ENCODE assay signal across 25 cellular contexts in the genomic region with DNA sequence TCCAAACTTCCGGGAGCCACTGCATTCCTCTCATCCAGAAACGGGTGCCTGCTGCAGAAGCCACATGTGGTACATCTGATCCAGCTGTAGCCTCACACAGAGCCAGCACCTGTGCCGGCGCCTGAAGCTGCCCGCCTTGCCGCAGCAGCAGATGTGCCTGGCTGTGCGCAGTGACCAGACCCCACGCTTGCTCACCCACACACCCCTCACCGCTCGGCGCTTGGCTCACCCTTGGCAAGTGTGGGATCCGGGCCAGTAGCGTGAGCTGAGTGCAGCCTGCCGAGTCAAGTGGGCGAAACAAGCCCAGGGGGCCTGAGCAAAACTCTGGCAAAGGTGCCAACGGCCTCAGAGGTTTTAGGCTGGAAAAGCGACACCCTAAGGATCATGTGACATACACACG.
"Had no signal": no experiment of that assay in that cellular context is flagged by ENCODE, and none has a peak within 500 bp of the region (broad histone marks: within the 10 kb centered on the region; RNA-seq: fewer than 3 reads in every experiment).

No MANE protein-coding gene starts in this region.

- H3K36me3 Mint-ChIP-seq: natural killer cell treated with Interleukin-12 subunit alpha and Interleukin-12 subunit beta and Interleukin-15 and Interleukin-18, amount 100 ng/mL, for 72 hours; T-cell had no signal

- H3K27ac Mint-ChIP-seq: activated CD4-positive, alpha-beta T cell treated with anti-CD3 and anti-CD28 coated beads, Interleukin-2, amount 10 ng/mL, durations not matched to agents 24 days and 14 days; activated CD8-positive, alpha-beta T cell treated with anti-CD3 and anti-CD28 coated beads, Interleukin-2, amount 10 ng/mL, durations not matched to agents 7 days and 5 days; activated naive CD4-positive, alpha-beta T cell treated with anti-CD3 and anti-CD28 coated beads for 36 hours; activated naive CD8-positive, alpha-beta T cell treated with anti-CD3 and anti-CD28 coated beads, Interleukin-2, amount 50 U/mL, for 24 hours; activated T-cell treated with anti-CD3 and anti-CD28 coated beads, Interleukin-2, amount 50 U/mL, for 24 hours; activated T-helper 2 cell treated with anti-CD3 and anti-CD28 coated beads, Interferon-gamma antibody, Interleukin-2, Interleukin-4, amounts not matched to agents 10 μg/mL and 5 μg/mL and 100 μg/mL, durations not matched to agents 14 hours and 24 hours and 36 hours; mesothelial cell of epicardium; natural killer cell treated with Interleukin-12 subunit alpha and Interleukin-12 subunit beta and Interleukin-15 and Interleukin-18, amount 100 ng/mL, for 72 hours; T-cell had no signal

- H3K36me3 ChIP-seq: brain microvascular endothelial cell had no signal

- H3K27me3 ChIP-seq: brain microvascular endothelial cell, testis had no signal

- H3K27me3 Mint-ChIP-seq: activated CD4-positive, alpha-beta T cell treated with anti-CD3 and anti-CD28 coated beads, Interleukin-2, amount 10 ng/mL, durations not matched to agents 24 days and 14 days; activated naive CD8-positive, alpha-beta T cell treated with anti-CD3 and anti-CD28 coated beads, Interleukin-2, amount 50 U/mL, for 24 hours; activated T-cell treated with anti-CD3 and anti-CD28 coated beads, Interleukin-2, amount 50 U/mL, for 24 hours; central memory CD8-positive, alpha-beta T cell; natural killer cell treated with Interleukin-12 subunit alpha and Interleukin-12 subunit beta and Interleukin-15 and Interleukin-18, amount 100 ng/mL, for 72 hours; T-cell had no signal

- H3K4me1 ChIP-seq: testis had no signal

- ATAC-seq: activated CD8-positive, alpha-beta T cell treated with anti-CD3 and anti-CD28 coated beads, Interleukin-2, amount 10 ng/mL, durations not matched to agents 7 days and 5 days; activated naive CD8-positive, alpha-beta T cell treated with anti-CD3 and anti-CD28 coated beads, Interleukin-2, amount 50 U/mL, for 24 hours; SK-N-SH treated with all-trans-retinoic acid at 6 μM for 48 hours; T-cell had no signal

- H3K4me1 Mint-ChIP-seq: activated CD4-positive, alpha-beta T cell treated with anti-CD3 and anti-CD28 coated beads, Interleukin-2, amount 10 ng/mL, durations not matched to agents 24 days and 14 days; activated naive CD8-positive, alpha-beta T cell treated with anti-CD3 and anti-CD28 coated beads, Interleukin-2, amount 50 U/mL, for 24 hours; central memory CD8-positive, alpha-beta T cell; T-cell had no signal

- H3K4me3 Mint-ChIP-seq: activated CD4-positive, alpha-beta T cell treated with anti-CD3 and anti-CD28 coated beads, Interleukin-2, amount 10 ng/mL, durations not matched to agents 24 days and 14 days; activated CD8-positive, alpha-beta T cell treated with anti-CD3 and anti-CD28 coated beads, Interleukin-2, amount 10 ng/mL, durations not matched to agents 7 days and 5 days; activated naive CD4-positive, alpha-beta T cell treated with anti-CD3 and anti-CD28 coated beads for 36 hours; activated naive CD8-positive, alpha-beta T cell treated with anti-CD3 and anti-CD28 coated beads, Interleukin-2, amount 50 U/mL, for 24 hours; activated T-cell treated with anti-CD3 and anti-CD28 coated beads, Interleukin-2, amount 50 U/mL, for 24 hours; central memory CD8-positive, alpha-beta T cell; mesothelial cell of epicardium; natural killer cell treated with Interleukin-12 subunit alpha and Interleukin-12 subunit beta and Interleukin-15 and Interleukin-18, amount 100 ng/mL, for 72 hours; T-cell had no signal

- FAIRE-seq: endometrium, frontal cortex had no signal

- DNase-seq: activated CD4-positive, alpha-beta T cell treated with anti-CD3 and anti-CD28 coated beads, Interleukin-2, amount 10 ng/mL, durations not matched to agents 24 days and 14 days; activated CD4-positive, CD25-positive, alpha-beta regulatory T cell; activated CD8-positive, alpha-beta T cell treated with anti-CD3 and anti-CD28 coated beads, Interleukin-2, amount 10 ng/mL, durations not matched to agents 7 days and 5 days; activated naive CD4-positive, alpha-beta T cell treated with anti-CD3 and anti-CD28 coated beads for 36 hours; activated naive CD8-positive, alpha-beta T cell treated with anti-CD3 and anti-CD28 coated beads, Interleukin-2, amount 50 U/mL, for 24 hours; activated T-cell treated with anti-CD3 and anti-CD28 coated beads, Interleukin-2, amount 50 U/mL, for 24 hours; anterior cingulate cortex; brain microvascular endothelial cell; erythroblast; head of caudate nucleus; nucleus accumbens; stimulated activated CD4-positive, alpha-beta T cell treated with anti-CD3 and anti-CD28 coated beads, Interleukin-15, amount 100 ng/mL, for 24 hours; stimulated activated CD4-positive, alpha-beta T cell treated with anti-CD3 and anti-CD28 coated beads, Interleukin-2, amount 100 ng/mL, for 48 hours; T-cell; T-helper 9 cell; testis had no signal

- H3K27ac ChIP-seq: brain microvascular endothelial cell, coronary artery, skin epidermis, testis had no signal

- H3K9me3 ChIP-seq: testis had no signal

- H3K4me3 ChIP-seq: coronary artery, skin epidermis, testis had no signal

- H3K9me3 Mint-ChIP-seq: activated CD4-positive, alpha-beta T cell treated with anti-CD3 and anti-CD28 coated beads, Interleukin-2, amount 10 ng/mL, durations not matched to agents 24 days and 14 days; activated naive CD4-positive, alpha-beta T cell treated with anti-CD3 and anti-CD28 coated beads for 36 hours; activated naive CD8-positive, alpha-beta T cell treated with anti-CD3 and anti-CD28 coated beads, Interleukin-2, amount 50 U/mL, for 24 hours; activated T-cell treated with anti-CD3 and anti-CD28 coated beads, Interleukin-2, amount 50 U/mL, for 24 hours; activated T-helper 2 cell treated with anti-CD3 and anti-CD28 coated beads, Interferon-gamma antibody, Interleukin-2, Interleukin-4, amounts not matched to agents 10 μg/mL and 5 μg/mL and 100 μg/mL, durations not matched to agents 14 hours and 24 hours and 36 hours; central memory CD8-positive, alpha-beta T cell; T-cell had no signal
